Comparison of ENCODE assay signal across 9 cellular contexts in the genomic region with DNA sequence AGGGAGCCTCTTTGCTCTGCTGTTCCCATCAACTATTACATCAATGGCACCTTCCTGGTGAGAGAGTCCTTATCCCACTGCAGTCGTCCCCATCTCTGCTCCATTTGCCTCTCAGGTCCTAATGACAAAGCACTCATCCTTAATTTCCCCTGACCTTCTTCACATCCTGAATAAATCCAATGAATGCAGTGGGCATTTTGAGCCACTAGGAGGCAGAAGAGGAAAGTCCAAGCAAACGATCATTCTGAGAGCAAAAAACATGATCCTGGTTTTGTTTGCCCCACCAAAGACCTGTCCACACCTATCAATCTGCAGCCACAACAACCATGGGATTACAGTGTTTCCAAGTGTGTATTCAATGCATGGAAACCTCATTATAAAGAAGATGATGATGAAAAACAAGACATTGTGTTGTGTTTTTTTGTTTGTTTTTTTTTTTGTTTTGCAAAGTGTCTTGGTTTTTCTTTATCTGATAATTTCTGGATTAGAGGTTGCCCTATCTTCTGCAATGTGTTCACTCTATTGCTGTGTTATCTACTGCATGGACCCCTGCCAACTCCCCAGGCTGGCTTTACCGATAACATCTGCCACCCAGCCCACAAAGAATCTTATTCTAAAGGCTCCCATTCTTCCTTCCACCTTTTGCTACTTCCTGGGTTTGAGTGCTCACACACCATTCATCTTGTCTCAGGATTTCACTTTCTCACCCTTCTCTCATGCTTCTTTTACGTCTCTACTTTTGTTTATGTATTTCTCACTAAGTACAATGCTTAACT.
DNase-seq lines count a peak whose midpoint lies in the region; ATAC-seq, FAIRE-seq and TF ChIP-seq lines count a peak whose summit lies in the region.
"Had no signal": no experiment of that assay in that cellular context is flagged by ENCODE, and none has a peak within 500 bp of the region (broad histone marks: within the 10 kb centered on the region; RNA-seq: fewer than 3 reads in every experiment).

No MANE protein-coding gene starts in this region.

- no peaks in the 10 kb centered on the region for H3K9me3 Mint-ChIP-seq in activated CD4-positive, alpha-beta memory T cell treated with anti-CD3 and anti-CD28 coated beads, Interleukin-2, amount 10 ng/mL, durations not matched to agents 7 days and 5 days
- H3K9me3 Mint-ChIP-seq: T-cell had no signal

- H3K9me3 ChIP-seq in kidney (ENCODE audit: control insufficient read depth in 1 of 2, low read length in 2 of 2) (no peaks in the 10 kb centered on the region), uterus (no peaks in the 10 kb centered on the region)

- TF ChIP-seq CTCF in kidney (IDR thresholded peaks at IDR 0.05; ENCODE audit: borderline replicate concordance, extremely low read depth, insufficient read depth) (peak; percentile 62), uterus (IDR thresholded peaks at IDR 0.05) (peak in 3 of 4 experiments; percentile 9 to 38 (median 29))

- peak; percentile 73 for FAIRE-seq in kidney (lab: Jason Lieb, UNC)

- H3K27me3 ChIP-seq in uterus, result no peaks in the 10 kb centered on the region

- no peaks in the 10 kb centered on the region for H3K36me3 Mint-ChIP-seq in activated CD4-positive, alpha-beta memory T cell treated with anti-CD3 and anti-CD28 coated beads, Interleukin-2, amount 10 ng/mL, durations not matched to agents 7 days and 5 days (ENCODE audit: low read depth)
- H3K36me3 Mint-ChIP-seq: T-cell had no signal

- intact Hi-C loops in kidney (cut with DNase I), result no loop called here
- intact Hi-C loops in uterus (cut with DNase I; ENCODE audit: low total_unique reads), result no loop called here

- no peaks in the 10 kb centered on the region for H3K27me3 Mint-ChIP-seq in activated CD4-positive, alpha-beta memory T cell treated with anti-CD3 and anti-CD28 coated beads, Interleukin-2, amount 10 ng/mL, durations not matched to agents 7 days and 5 days

- no peak overlapping the region for H3K9ac ChIP-seq in kidney (ENCODE audit: low read length in 2 of 2)

- H3K4me3 ChIP-seq in kidney (ENCODE audit: low read length in 2 of 2), result no peak overlapping the region
- no peak overlapping the region for H3K4me3 ChIP-seq in uterus

- no peak overlapping the region for H3K4me3 Mint-ChIP-seq in activated CD4-positive, alpha-beta memory T cell treated with anti-CD3 and anti-CD28 coated beads, Interleukin-2, amount 10 ng/mL, durations not matched to agents 7 days and 5 days
- H3K4me3 Mint-ChIP-seq: T-cell had no signal

- no peaks in the 10 kb centered on the region for H3K36me3 ChIP-seq in kidney (ENCODE audit: control insufficient read depth in 1 of 2, insufficient read depth in 2 of 2, low read length in 2 of 2)
- no peaks in the 10 kb centered on the region for H3K36me3 ChIP-seq in uterus

- H3K27ac Mint-ChIP-seq in activated CD4-positive, alpha-beta memory T cell treated with anti-CD3 and anti-CD28 coated beads, Interleukin-2, amount 10 ng/mL, durations not matched to agents 7 days and 5 days, result no peak overlapping the region
- H3K27ac Mint-ChIP-seq: T-cell had no signal

- H3K27ac ChIP-seq in kidney (ENCODE audit: low read depth in 2 of 2, low read length in 2 of 2), result no peak overlapping the region
- H3K27ac ChIP-seq in uterus, result no peak overlapping the region

- ATAC-seq in GM18870 (IDR thresholded peaks at IDR 0.05; ENCODE audit: unreplicated experiment) (peak; percentile 79), HG03439 (IDR thresholded peaks at IDR 0.05; ENCODE audit: unreplicated experiment) (no peak)
- ATAC-seq: T-cell had no signal

- peak; percentile 42 for DNase-seq in D341Med (ENCODE audit: low spot score)
- DNase-seq in NAMALWA (ENCODE audit: low spot score), result peak; percentile 40
- peak; percentile 15 for DNase-seq in activated CD4-positive, alpha-beta memory T cell treated with anti-CD3 and anti-CD28 coated beads, Interleukin-2, amount 10 ng/mL, durations not matched to agents 7 days and 5 days
- no peak for DNase-seq in kidney
- DNase-seq in uterus, result no peak
- DNase-seq in NCI-H2227 (lab: John Stamatoyannopoulos, UW; ENCODE audit: unreplicated experiment), result no peak

- no peak for TF ChIP-seq POLR2A in uterus (IDR thresholded peaks at IDR 0.05)

- CTCF ChIA-PET in activated CD4-positive, alpha-beta memory T cell treated with anti-CD3 and anti-CD28 coated beads, Interleukin-2, amount 10 ng/mL, durations not matched to agents 7 days and 5 days (lab: Charles Lee), result no interaction called here

- H3K4me1 Mint-ChIP-seq in activated CD4-positive, alpha-beta memory T cell treated with anti-CD3 and anti-CD28 coated beads, Interleukin-2, amount 10 ng/mL, durations not matched to agents 7 days and 5 days, result no peaks in the 10 kb centered on the region
- H3K4me1 Mint-ChIP-seq: T-cell had no signal

- no peaks in the 10 kb centered on the region for H3K4me1 ChIP-seq in kidney (ENCODE audit: control insufficient read depth in 1 of 2, insufficient read depth in 1 of 2, low read depth in 1 of 2, low read length in 2 of 2)
- no peaks in the 10 kb centered on the region for H3K4me1 ChIP-seq in uterus

- POLR2A ChIA-PET in activated CD4-positive, alpha-beta memory T cell treated with anti-CD3 and anti-CD28 coated beads, Interleukin-2, amount 10 ng/mL, durations not matched to agents 7 days and 5 days (lab: Charles Lee), result no interaction called here

Comparison
In these comparisons a context has a peak if more than half of its experiments do, and no peak if none do; other contexts are left out.
1. DNase-seq: peak in D341Med (single experiment), NAMALWA (single experiment) and activated CD4-positive, alpha-beta memory T cell treated with anti-CD3 and anti-CD28 coated beads, Interleukin-2, amount 10 ng/mL, durations not matched to agents 7 days and 5 days (single experiment); none in kidney (single experiment), uterus (0 of 2) and NCI-H2227 (single experiment).